Comparison of ENCODE assay signal across 29 cellular contexts in the genomic region with DNA sequence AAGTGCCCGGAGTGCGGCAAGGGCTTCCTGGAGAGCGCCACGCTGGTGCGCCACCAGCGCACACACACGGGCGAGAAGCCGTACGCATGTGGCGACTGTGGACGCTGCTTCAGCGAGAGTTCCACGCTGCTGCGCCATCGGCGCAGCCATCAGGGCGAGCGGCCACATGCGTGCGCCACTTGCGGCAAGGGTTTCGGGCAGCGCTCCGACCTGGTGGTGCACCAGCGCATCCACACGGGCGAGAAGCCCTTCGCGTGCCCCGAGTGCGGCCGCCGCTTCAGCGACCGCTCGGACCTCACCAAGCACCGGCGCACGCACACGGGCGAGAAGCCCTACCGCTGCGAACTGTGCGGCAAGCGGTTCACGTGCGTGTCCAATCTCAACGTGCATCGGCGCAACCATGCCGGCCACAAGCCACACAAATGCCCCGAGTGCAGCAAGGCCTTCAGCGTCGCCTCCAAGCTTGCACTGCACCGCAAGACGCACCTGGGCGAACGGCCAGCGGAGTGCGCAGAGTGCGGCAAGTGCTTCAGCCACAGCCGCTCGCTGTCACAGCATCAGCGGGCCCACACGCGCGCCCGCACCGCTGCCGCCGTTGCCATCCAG.
"Had no signal": no experiment of that assay in that cellular context is flagged by ENCODE, and none has a peak within 500 bp of the region (broad histone marks: within the 10 kb centered on the region; RNA-seq: fewer than 3 reads in every experiment).

No MANE protein-coding gene starts in this region.

- H3K27me3 ChIP-seq: adrenal gland, body of pancreas, gastrocnemius medialis, sigmoid colon, suprapubic skin, tibial artery had no signal

- H3K4me3 ChIP-seq: adrenal gland, body of pancreas, gastrocnemius medialis, sigmoid colon, suprapubic skin, tibial artery had no signal

- ATAC-seq: activated CD4-positive, CD25-positive, alpha-beta regulatory T cell treated with anti-CD3 and anti-CD28 coated beads, Interleukin-2, amount 50 U/mL, for 24 hours; body of pancreas; gastrocnemius medialis; naive thymus-derived CD8-positive, alpha-beta T cell; stimulated activated naive B cell treated with anti-CD40 and anti-IgM and Interleukin-4, amounts not matched to agents 10 μg/mL and 1 μg/mL and 100 μg/mL, for 72 hours had no signal

- H3K9me3 ChIP-seq: adrenal gland, body of pancreas, gastrocnemius medialis, sigmoid colon, suprapubic skin, tibial artery had no signal

- H3K4me3 Mint-ChIP-seq: activated CD4-positive, alpha-beta memory T cell treated with anti-CD3 and anti-CD28 coated beads, Interleukin-2, amount 10 ng/mL, durations not matched to agents 7 days and 5 days; activated naive CD8-positive, alpha-beta T cell; memory B cell; naive thymus-derived CD8-positive, alpha-beta T cell; neural crest cell; stimulated activated naive B cell treated with anti-CD40 and anti-IgM and Interleukin-4, amounts not matched to agents 10 μg/mL and 1 μg/mL and 100 μg/mL, for 72 hours; T-helper 1 cell treated with Interleukin-12 subunit alpha and Interleukin-12 subunit beta and Interleukin-4 antibody, amounts not matched to agents 30 μg/mL and 1 μg/mL, for 36 hours had no signal

- H3K4me1 ChIP-seq: adrenal gland had no signal

- H3K27ac ChIP-seq: adrenal gland, body of pancreas, gastrocnemius medialis, sigmoid colon, suprapubic skin, tibial artery, WERI-Rb-1 had no signal

- H3K27ac Mint-ChIP-seq: activated CD4-positive, alpha-beta memory T cell treated with anti-CD3 and anti-CD28 coated beads, Interleukin-2, amount 10 ng/mL, durations not matched to agents 7 days and 5 days; activated naive CD8-positive, alpha-beta T cell; memory B cell; stimulated activated naive B cell treated with anti-CD40 and anti-IgM and Interleukin-4, amounts not matched to agents 10 μg/mL and 1 μg/mL and 100 μg/mL, for 72 hours; T-helper 1 cell treated with Interleukin-12 subunit alpha and Interleukin-12 subunit beta and Interleukin-4 antibody, amounts not matched to agents 30 μg/mL and 1 μg/mL, for 36 hours had no signal

- H3K4me1 Mint-ChIP-seq: activated CD4-positive, alpha-beta memory T cell treated with anti-CD3 and anti-CD28 coated beads, Interleukin-2, amount 10 ng/mL, durations not matched to agents 7 days and 5 days; neural crest cell had no signal

- H3K9me3 Mint-ChIP-seq: activated CD4-positive, alpha-beta memory T cell treated with anti-CD3 and anti-CD28 coated beads, Interleukin-2, amount 10 ng/mL, durations not matched to agents 7 days and 5 days; memory B cell; naive thymus-derived CD8-positive, alpha-beta T cell; neural crest cell; stimulated activated naive B cell treated with anti-CD40 and anti-IgM and Interleukin-4, amounts not matched to agents 10 μg/mL and 1 μg/mL and 100 μg/mL, for 72 hours; T-helper 1 cell treated with Interleukin-12 subunit alpha and Interleukin-12 subunit beta and Interleukin-4 antibody, amounts not matched to agents 30 μg/mL and 1 μg/mL, for 36 hours had no signal

- DNase-seq: activated CD4-positive, alpha-beta memory T cell treated with anti-CD3 and anti-CD28 coated beads, Interleukin-2, amount 10 ng/mL, durations not matched to agents 7 days and 5 days; activated CD4-positive, alpha-beta T cell treated with anti-CD3 and anti-CD28 coated beads for 48 hours; activated effector memory CD4-positive, alpha-beta T cell treated with Interleukin-2 at 50 U/mL for 16 hours; activated naive CD4-positive, alpha-beta T cell treated with Interleukin-2 at 50 U/mL for 16 hours; aorta; body of pancreas; dermis blood vessel endothelial cell; effector CD8-positive, alpha-beta T cell; erythroblast; gastrocnemius medialis; naive thymus-derived CD8-positive, alpha-beta T cell; occipital lobe; sigmoid colon; small intestine; stimulated activated naive B cell treated with anti-CD40 and anti-IgM and Interleukin-4, amounts not matched to agents 10 μg/mL and 1 μg/mL and 100 μg/mL, for 72 hours; SW 1271; T-helper 9 cell; WERI-Rb-1 had no signal

- H3K27me3 Mint-ChIP-seq: activated CD4-positive, alpha-beta memory T cell treated with anti-CD3 and anti-CD28 coated beads, Interleukin-2, amount 10 ng/mL, durations not matched to agents 7 days and 5 days; activated naive CD8-positive, alpha-beta T cell; memory B cell; naive thymus-derived CD8-positive, alpha-beta T cell; stimulated activated naive B cell treated with anti-CD40 and anti-IgM and Interleukin-4, amounts not matched to agents 10 μg/mL and 1 μg/mL and 100 μg/mL, for 72 hours had no signal

- FAIRE-seq: colon, keratinocyte, small intestine, TTC549 had no signal
